Comparison of ENCODE assay signal across 24 cellular contexts in the genomic region with DNA sequence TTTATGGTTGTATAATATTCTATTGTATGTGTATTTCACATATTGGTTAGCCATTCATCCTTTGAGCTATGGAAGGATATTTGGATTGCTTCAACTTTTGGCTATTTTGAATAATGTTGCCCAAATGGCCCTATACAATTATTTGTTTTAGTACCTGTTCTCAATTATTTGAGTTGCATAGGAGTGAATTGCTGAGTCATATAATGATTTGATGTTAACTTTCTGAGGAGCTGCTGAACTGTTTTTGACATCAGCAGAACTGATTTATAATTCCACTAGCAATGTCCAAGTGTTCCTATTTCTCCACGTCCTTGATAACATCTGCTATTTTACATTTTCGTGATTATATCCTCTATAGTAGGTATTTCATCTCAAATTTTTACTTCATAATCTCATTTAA.
"Had no signal": no experiment of that assay in that cellular context is flagged by ENCODE, and none has a peak within 500 bp of the region (broad histone marks: within the 10 kb centered on the region; RNA-seq: fewer than 3 reads in every experiment).

No MANE protein-coding gene starts in this region.

- H3K27ac ChIP-seq: coronary artery, dorsolateral prefrontal cortex, esophagus muscularis mucosa, gastrocnemius medialis, heart right ventricle, left lung, lower lobe of right lung had no signal

- FAIRE-seq: colon, endothelial cell of umbilical vein, islet of Langerhans, keratinocyte had no signal

- H3K36me3 ChIP-seq: esophagus muscularis mucosa, gastrocnemius medialis, heart right ventricle, left lung, lower lobe of right lung had no signal

- H3K4me3 ChIP-seq: coronary artery, dorsolateral prefrontal cortex, esophagus muscularis mucosa, gastrocnemius medialis, heart right ventricle, left lung, lower lobe of right lung had no signal

- H3K9me3 ChIP-seq: esophagus muscularis mucosa, gastrocnemius medialis, left lung, lower lobe of right lung had no signal

- DNase-seq: dermis blood vessel endothelial cell; dorsolateral prefrontal cortex; effector CD4-positive, alpha-beta T cell; effector memory CD4-positive, alpha-beta T cell; foreskin fibroblast; foreskin melanocyte; gastrocnemius medialis; glutamatergic neuron; head of caudate nucleus; heart right ventricle; hippocampal formation; left cardiac atrium; left lung; left ventricle myocardium superior; lower lobe of right lung; mesenchymal stem cell; midbrain; naive thymus-derived CD4-positive, alpha-beta T cell had no signal

- ATAC-seq: gastrocnemius medialis; heart right ventricle; left cardiac atrium; left lung; left ventricle myocardium superior; lower lobe of right lung; naive thymus-derived CD4-positive, alpha-beta T cell had no signal

- H3K27me3 ChIP-seq: dorsolateral prefrontal cortex, esophagus muscularis mucosa, gastrocnemius medialis, heart right ventricle, left lung had no signal

- H3K4me1 ChIP-seq: esophagus muscularis mucosa, gastrocnemius medialis, heart right ventricle, left lung, lower lobe of right lung had no signal
